25 cellular contexts compared by ENCODE assay signal in genomic region chr1:45065083-45065482, GRCh38.
"Had no signal": no experiment of that assay in that cellular context is flagged by ENCODE, and none has a peak within 500 bp of the region (broad histone marks: within the 10 kb centered on the region; RNA-seq: fewer than 3 reads in every experiment).

No MANE protein-coding gene starts in this region.

- H2AFZ ChIP-seq: hepatocyte had no signal

- H3K79me2 ChIP-seq: hepatocyte had no signal

- H3K27ac ChIP-seq: hepatocyte, left ventricle myocardium inferior, lower lobe of right lung, neutrophil, pancreas, prostate gland, sigmoid colon, spleen, suprapubic skin, thoracic aorta, tibial artery, upper lobe of right lung had no signal

- H3K36me3 ChIP-seq: left ventricle myocardium inferior, lower lobe of right lung, neutrophil, pancreas, prostate gland, sigmoid colon, spleen, suprapubic skin, thoracic aorta, upper lobe of right lung had no signal

- H3K4me2 ChIP-seq: hepatocyte had no signal

- H3K9me3 ChIP-seq: lower lobe of right lung, neutrophil, pancreas, prostate gland, sigmoid colon, suprapubic skin, thoracic aorta, tibial artery, upper lobe of right lung had no signal

- DNase-seq: islet precursor cell; left ventricle myocardium inferior; lower lobe of right lung; mammary epithelial cell; mesenchymal stem cell; naive thymus-derived CD8-positive, alpha-beta T cell; occipital lobe; pancreas; posterior cingulate gyrus; retina; right cardiac atrium; sigmoid colon; small intestine; spleen; stimulated activated CD4-positive, alpha-beta T cell treated with anti-CD3 and anti-CD28 coated beads, Interleukin-4, amount 100 ng/mL, for 24 hours; stimulated activated naive CD4-positive, alpha-beta T cell; tibial artery; trophoblast cell; upper lobe of right lung had no signal

- H3K27me3 ChIP-seq: hepatocyte, neutrophil, pancreas, sigmoid colon, spleen, suprapubic skin, tibial artery, upper lobe of right lung had no signal

- H3K4me3 ChIP-seq: hepatocyte, left ventricle myocardium inferior, lower lobe of right lung, pancreas, prostate gland, sigmoid colon, spleen, suprapubic skin, thoracic aorta, tibial artery, upper lobe of right lung had no signal

- H3K4me1 ChIP-seq: left ventricle myocardium inferior, lower lobe of right lung, prostate gland, sigmoid colon, spleen, suprapubic skin, tibial artery, upper lobe of right lung had no signal

- ATAC-seq: lower lobe of right lung; naive thymus-derived CD8-positive, alpha-beta T cell; pancreas; right cardiac atrium; stimulated activated effector memory CD8-positive, alpha-beta T cell treated with anti-CD3 and anti-CD28 coated beads, Interleukin-12 subunit alpha, Interleukin-12 subunit beta, amount 100 ng/mL, for 72 hours; upper lobe of right lung had no signal
